ENCODE assay signal across 8 cellular contexts in the genomic region with DNA sequence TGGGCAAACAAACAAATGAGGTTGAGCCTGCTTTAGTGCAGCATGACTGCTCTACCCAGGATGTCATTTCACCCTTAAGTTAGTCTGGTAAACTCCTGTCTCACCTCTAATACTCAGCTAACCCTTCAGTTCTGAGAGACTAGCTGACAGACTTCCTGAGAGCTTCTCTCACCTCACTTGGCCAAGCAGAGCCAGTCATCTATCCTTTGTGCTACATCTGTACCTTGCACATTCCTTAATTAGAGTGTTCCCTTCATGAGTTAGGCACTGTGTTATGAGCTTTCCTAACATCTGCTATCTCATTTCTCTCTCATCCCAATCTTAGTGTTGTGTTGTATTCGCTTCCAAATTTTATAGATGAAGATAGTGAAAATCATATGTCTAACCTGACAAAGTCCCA.
"Had no signal": no experiment of that assay in that cellular context is flagged by ENCODE, and none has a peak within 500 bp of the region (broad histone marks: within the 10 kb centered on the region; RNA-seq: fewer than 3 reads in every experiment).

No MANE protein-coding gene starts in this region.

- FAIRE-seq: H1, H54 had no signal

- DNase-seq: GM23248, GOT3, H7, H9, HCEC 1CT, HFFc6 had no signal
